Comparison of ENCODE assay signal across 10 cellular contexts in genomic region chr17:80673152-80673920, GRCh38.
DNase-seq lines count a peak whose midpoint lies in the region; ATAC-seq, FAIRE-seq and TF ChIP-seq lines count a peak whose summit lies in the region.
"Had no signal": no experiment of that assay in that cellular context is flagged by ENCODE, and none has a peak within 500 bp of the region (broad histone marks: within the 10 kb centered on the region; RNA-seq: fewer than 3 reads in every experiment).

No MANE protein-coding gene starts in this region.

- no peak overlapping the region for H3K27ac ChIP-seq in CD4-positive, CD25-positive, alpha-beta regulatory T cell (ENCODE audit: insufficient read depth, low read length, poor library complexity, severe bottlenecking)
- H3K27ac ChIP-seq in gastroesophageal sphincter, result no peak overlapping the region

- peak in 1 of 3 donors; percentile 74 for DNase-seq in CD4-positive, CD25-positive, alpha-beta regulatory T cell
- no peak for DNase-seq in GM12891 (ENCODE audit: insufficient read length, low spot score)
- DNase-seq in SW480 (ENCODE audit: low spot score), result peak; percentile 64
- DNase-seq in AML-193 (lab: John Stamatoyannopoulos, UW), result no peak
- no peak for DNase-seq in GOT3 (lab: John Stamatoyannopoulos, UW)
- no peak for DNase-seq in SKM-1 (lab: John Stamatoyannopoulos, UW; ENCODE audit: unreplicated experiment)
- DNase-seq: natural killer cell had no signal

- no peaks in the 10 kb centered on the region for H3K27me3 ChIP-seq in CD4-positive, CD25-positive, alpha-beta regulatory T cell (ENCODE audit: control insufficient read depth, insufficient read depth, low read length)
- H3K27me3 ChIP-seq in gastroesophageal sphincter, result no peaks in the 10 kb centered on the region

- no peak for TF ChIP-seq POLR2A in GM12891 (IDR thresholded peaks at IDR 0.05; ENCODE audit: low read depth, low read length)
- TF ChIP-seq POLR2A in gastroesophageal sphincter (IDR thresholded peaks at IDR 0.05), result no peak

- peak; percentile 38 for FAIRE-seq in GM12891 (lab: Jason Lieb, UNC)

- H3K4me1 ChIP-seq in CD4-positive, CD25-positive, alpha-beta regulatory T cell (ENCODE audit: control insufficient read depth, insufficient read depth, low read length, poor library complexity, severe bottlenecking), result peaks cover 19% of the 10 kb centered on the region
- H3K4me1 ChIP-seq in gastroesophageal sphincter, result peaks cover 0 to 8% (median 0%) of the 10 kb centered on the region in 3 donors

- H3K27me3 Mint-ChIP-seq in CD4-positive, CD25-positive, alpha-beta regulatory T cell, result no peaks in the 10 kb centered on the region

- TF ChIP-seq EP300 in gastroesophageal sphincter (IDR thresholded peaks at IDR 0.05), result no peak

- peak overlapping the region in 2 of 4 donors; percentile 39 to 49 for H3K4me3 Mint-ChIP-seq in CD4-positive, CD25-positive, alpha-beta regulatory T cell
- H3K4me3 Mint-ChIP-seq: GM23338, natural killer cell had no signal

- TF ChIP-seq CTCF in gastroesophageal sphincter (IDR thresholded peaks at IDR 0.05), result no peak

- H3K4me3 ChIP-seq in CD4-positive, CD25-positive, alpha-beta regulatory T cell (ENCODE audit: low read depth, low read length), result peak overlapping the region; percentile 7
- no peak overlapping the region for H3K4me3 ChIP-seq in gastroesophageal sphincter
- H3K4me3 ChIP-seq: GM23338 had no signal

- H3K9me3 Mint-ChIP-seq in CD4-positive, CD25-positive, alpha-beta regulatory T cell, result peaks cover 0 to 2% (median 0%) of the 10 kb centered on the region in 7 donors
- H3K9me3 Mint-ChIP-seq: GM23338, natural killer cell had no signal

- ATAC-seq in CD4-positive, CD25-positive, alpha-beta regulatory T cell (ENCODE audit: low read depth in 2 of 2), result no peak
- ATAC-seq in gastroesophageal sphincter (peak; percentile 16), HG03565 (IDR thresholded peaks at IDR 0.05; ENCODE audit: unreplicated experiment) (no peak)
- ATAC-seq: GM23338, natural killer cell had no signal

- H3K27ac Mint-ChIP-seq in CD4-positive, CD25-positive, alpha-beta regulatory T cell, result peak overlapping the region in 2 of 3 donors; percentile 16 to 60
- H3K27ac Mint-ChIP-seq: GM23338 had no signal

- H3K9me3 ChIP-seq in CD4-positive, CD25-positive, alpha-beta regulatory T cell (ENCODE audit: control insufficient read depth in 2 of 2, low read length in 2 of 2), result no peaks in the 10 kb centered on the region
- no peaks in the 10 kb centered on the region for H3K9me3 ChIP-seq in gastroesophageal sphincter

- 65 to 68% methylated on average over 11 to 14 of the region's 14 CpGs for WGBS in gastroesophageal sphincter (ENCODE audit: low coverage in 1 of 2), 2 donors

- H3K36me3 ChIP-seq in CD4-positive, CD25-positive, alpha-beta regulatory T cell (ENCODE audit: control insufficient read depth, insufficient read depth, low read length), result no peaks in the 10 kb centered on the region
- no peaks in the 10 kb centered on the region for H3K36me3 ChIP-seq in gastroesophageal sphincter

- H3K4me1 Mint-ChIP-seq in CD4-positive, CD25-positive, alpha-beta regulatory T cell, result peaks cover 18 to 72% (median 41%) of the 10 kb centered on the region in 4 donors

- H3K36me3 Mint-ChIP-seq in CD4-positive, CD25-positive, alpha-beta regulatory T cell, result peaks cover 33% of the 10 kb centered on the region
- H3K36me3 Mint-ChIP-seq: natural killer cell had no signal

TF ChIP-seq in GM12891, 5 proteins besides CTCF, POLR2A, EP300 and RAD21:
- no peak for TF ChIP-seq PAX5 (IDR thresholded peaks at IDR 0.05; ENCODE audit: insufficient read depth, low read length, severe bottlenecking)
- TF ChIP-seq POLR2AphosphoS5 (IDR thresholded peaks at IDR 0.05; ENCODE audit: low read depth, low read length), result no peak
- no peak for TF ChIP-seq TAF1 (IDR thresholded peaks at IDR 0.05; ENCODE audit: low read depth, low read length)
- TF ChIP-seq POU2F2 (IDR thresholded peaks at IDR 0.05; ENCODE audit: low read depth, low read length), result no peak
- peak; percentile 67 for TF ChIP-seq SPI1 (IDR thresholded peaks at IDR 0.05; ENCODE audit: low read depth, low read length)
